Comparison of ENCODE assay signal across 22 cellular contexts in the genomic region with DNA sequence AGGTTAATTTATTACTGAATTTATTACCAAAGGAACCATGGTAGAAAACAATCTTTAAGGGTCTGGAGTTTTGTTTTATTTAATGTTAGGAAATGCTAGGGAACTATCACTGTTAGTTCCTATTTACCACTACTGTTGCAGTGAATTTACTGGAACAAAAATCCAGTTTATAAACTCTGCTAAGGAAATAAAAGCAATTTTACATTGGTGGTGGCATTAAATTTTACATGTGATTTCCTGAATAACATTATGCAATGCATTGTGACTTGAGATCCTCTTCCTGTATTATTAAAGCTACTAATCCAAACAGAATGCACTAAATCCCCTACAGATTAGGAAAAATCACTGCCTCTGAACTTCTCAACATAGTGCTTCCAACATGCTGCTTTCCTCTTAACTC.
DNase-seq lines count a peak whose midpoint lies in the region; ATAC-seq, FAIRE-seq and TF ChIP-seq lines count a peak whose summit lies in the region.
"Had no signal": no experiment of that assay in that cellular context is flagged by ENCODE, and none has a peak within 500 bp of the region (broad histone marks: within the 10 kb centered on the region; RNA-seq: fewer than 3 reads in every experiment).

No MANE protein-coding gene starts in this region.

- no peaks in the 10 kb centered on the region for H4K20me1 ChIP-seq in endothelial cell of umbilical vein (replicated peaks; ENCODE audit: control insufficient read depth, extremely low read depth, insufficient read depth, low read length)
- H4K20me1 ChIP-seq: BLaER1 had no signal

- POLR2A ChIA-PET in A673 (lab: Charles Lee; ENCODE audit: low non-redundant PET): no interaction called here
- POLR2A ChIA-PET in endothelial cell of umbilical vein (lab: Charles Lee): no interaction called here
- POLR2A ChIA-PET in HEK293T (lab: Yijun Ruan, JAX): no interaction called here

- CTCF ChIA-PET in A673 (lab: Charles Lee) (no interaction called here), endothelial cell of umbilical vein (lab: Charles Lee) (interaction anchor here (1.1 kb wide), 1 partner anchor 27 kb away, joined by 3 read pairs; no protein-coding TSS in a partner anchor), HEK293T (lab: Yijun Ruan, JAX) (no interaction called here)

- H3K79me2 ChIP-seq in endothelial cell of umbilical vein (ENCODE audit: control insufficient read depth, insufficient read depth, low read length): no peaks in the 10 kb centered on the region

- H3K4me3 ChIP-seq in A673 (ENCODE audit: low read depth, low read length, poor library complexity, severe bottlenecking) (no peak overlapping the region), SK-N-MC (peak overlapping the region; percentile 29), endothelial cell of umbilical vein (replicated peaks in 1 of 3; ENCODE audit: insufficient read depth in 1 of 3, low read depth in 1 of 3, low read length in 3 of 3) (no peak overlapping the region)
- H3K4me3 ChIP-seq: A549, BLaER1, GM12878 had no signal

- no TSS peak for BruUV-seq in A673 (replicated peaks; lab: Mats Ljungman, UMichigan)
- BruUV-seq in endothelial cell of umbilical vein (replicated peaks; lab: Mats Ljungman, UMichigan): no TSS peak

- H3K27ac ChIP-seq in A673 (ENCODE audit: low read depth, low read length, poor library complexity, severe bottlenecking) (peak overlapping the region; percentile 77), SK-N-MC (peak overlapping the region; percentile 90), endothelial cell of umbilical vein (ENCODE audit: insufficient read depth, low read depth, low read length) (no peak overlapping the region)
- H3K27ac ChIP-seq: 22Rv1, A549, BLaER1 had no signal

- H3K4me2 ChIP-seq in endothelial cell of umbilical vein (ENCODE audit: insufficient read depth, low read length): no peak overlapping the region
- H3K4me2 ChIP-seq: A549, BLaER1 had no signal

- peaks cover 21% of the 10 kb centered on the region for H3K9me3 ChIP-seq in A673 (ENCODE audit: low read depth, low read length, poor library complexity, severe bottlenecking)
- H3K9me3 ChIP-seq in SK-N-MC (ENCODE audit: low read depth, low read length): no peaks in the 10 kb centered on the region
- no peaks in the 10 kb centered on the region for H3K9me3 ChIP-seq in endothelial cell of umbilical vein (replicated peaks; ENCODE audit: control insufficient read depth, insufficient read depth, low read length)
- H3K9me3 ChIP-seq: A549, BLaER1 had no signal

- dilution Hi-C loops in endothelial cell of umbilical vein (cut with MboI; ENCODE audit: extremely low pct_ligation_motif_present, low sequenced_read_pairs): no loop called here

- FAIRE-seq in endothelial cell of umbilical vein (lab: Jason Lieb, UNC) (no peak), urothelium cell line (lab: Jason Lieb, UNC) (no peak)
- FAIRE-seq: A549, GM12878, HTR-8/SVneo had no signal

- H3K4me1 ChIP-seq in A673 (ENCODE audit: insufficient read depth, low read length, poor library complexity, severe bottlenecking) (peaks cover 29% of the 10 kb centered on the region), endothelial cell of umbilical vein (ENCODE audit: control insufficient read depth, extremely low read depth, insufficient read depth, low read length) (peaks cover 5% of the 10 kb centered on the region)
- H3K4me1 ChIP-seq: A549, BLaER1 had no signal

- H3K27me3 ChIP-seq in A673 (replicated peaks; ENCODE audit: insufficient read depth, low read depth, low read length, poor library complexity): no peaks in the 10 kb centered on the region
- no peaks in the 10 kb centered on the region for H3K27me3 ChIP-seq in endothelial cell of umbilical vein (ENCODE audit: control insufficient read depth in 2 of 2, insufficient read depth in 2 of 2, low read length in 2 of 2)
- H3K27me3 ChIP-seq: BLaER1 had no signal

- ATAC-seq in HG03108 (IDR thresholded peaks at IDR 0.05; ENCODE audit: unreplicated experiment) (no peak), HG03045 (IDR thresholded peaks at IDR 0.05; ENCODE audit: unreplicated experiment) (no peak)
- ATAC-seq: A549, GM12878 had no signal

- H3K36me3 ChIP-seq in A673 (ENCODE audit: insufficient read depth, low read length, poor library complexity, severe bottlenecking): no peaks in the 10 kb centered on the region
- H3K36me3 ChIP-seq in SK-N-MC (ENCODE audit: insufficient read depth, low read length): no peaks in the 10 kb centered on the region
- no peaks in the 10 kb centered on the region for H3K36me3 ChIP-seq in endothelial cell of umbilical vein (ENCODE audit: control insufficient read depth in 2 of 2, extremely low read depth in 1 of 2, insufficient read depth in 2 of 2, low read length in 2 of 2)
- H3K36me3 ChIP-seq: BLaER1 had no signal

- H3K9ac ChIP-seq in SK-N-MC (ENCODE audit: insufficient read length) (no peak overlapping the region), endothelial cell of umbilical vein (replicated peaks; ENCODE audit: extremely low read depth, insufficient read depth, low read length) (no peak overlapping the region)
- H3K9ac ChIP-seq: BLaER1 had no signal

- peak; percentile 93 for DNase-seq in A673 (ENCODE audit: low spot score)
- peak; percentile 87 for DNase-seq in SK-N-MC (ENCODE audit: low read depth, low spot score)
- peak; percentile 63 for DNase-seq in endothelial cell of umbilical vein (ENCODE audit: low read depth, low spot score)
- DNase-seq in lung microvascular endothelial cell (ENCODE audit: low read depth in 2 of 2): peak; percentile 9 to 70
- DNase-seq in urothelium cell line (ENCODE audit: low spot score): no peak
- DNase-seq in HEK293T (ENCODE audit: extremely low spot score): no peak
- DNase-seq: Calu3; CD4-positive, alpha-beta memory T cell; DMS 273 treated with DMSO at 0.1 percent for 48 hours; DMS53; DND-41; EL; GOT3; H7; IMR-90 had no signal

- H3K9me1 ChIP-seq in endothelial cell of umbilical vein (replicated peaks; ENCODE audit: control insufficient read depth, extremely low read depth, insufficient read depth, low read length): no peaks in the 10 kb centered on the region

- TF ChIP-seq POLR2A in endothelial cell of umbilical vein (IDR thresholded peaks at IDR 0.05; ENCODE audit: low read depth, low read length): no peak

- TF ChIP-seq CTCF in A673 (conservative IDR thresholded peaks at IDR 0.05; ENCODE audit: low read depth, low read length) (no peak), endothelial cell of umbilical vein (IDR thresholded peaks at IDR 0.05; ENCODE audit: extremely low read depth in 1 of 2, insufficient read depth in 1 of 2, low read depth in 1 of 2, low read length in 2 of 2) (no peak)

- intact Hi-C loops in A673 (cut with micrococcal nuclease; ENCODE audit: unreplicated experiment): no loop called here
- intact Hi-C loops in endothelial cell of umbilical vein (cut with micrococcal nuclease): no loop called here

- no peak overlapping the region for H2AFZ ChIP-seq in endothelial cell of umbilical vein (ENCODE audit: low read depth, low read length)

TF ChIP-seq in endothelial cell of umbilical vein, 7 proteins besides CTCF, POLR2A, EP300 and RAD21:
- TF ChIP-seq EZH2 (IDR thresholded peaks at IDR 0.05; ENCODE audit: borderline replicate concordance, low read depth, low read length, severe bottlenecking): no peak
- no peak for TF ChIP-seq GATA2 (IDR thresholded peaks at IDR 0.05; ENCODE audit: insufficient read depth, insufficient read length, low read depth, low read length)
- TF ChIP-seq POLR2AphosphoS5 (IDR thresholded peaks at IDR 0.05; ENCODE audit: insufficient read depth, low read depth, low read length): no peak
- TF ChIP-seq, protein P1, sequence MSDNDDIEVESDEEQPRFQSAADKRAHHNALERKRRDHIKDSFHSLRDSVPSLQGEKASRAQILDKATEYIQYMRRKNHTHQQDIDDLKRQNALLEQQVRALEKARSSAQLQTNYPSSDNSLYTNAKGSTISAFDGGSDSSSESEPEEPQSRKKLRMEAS (IDR thresholded peaks at IDR 0.05; ENCODE audit: insufficient read depth, insufficient read length): no peak
- TF ChIP-seq JUN (IDR thresholded peaks at IDR 0.05; ENCODE audit: borderline replicate concordance, insufficient read depth, insufficient read length, low read depth): no peak
- no peak for TF ChIP-seq FOS (IDR thresholded peaks at IDR 0.05; ENCODE audit: borderline replicate concordance, insufficient read depth, low read length)
- no peak for TF ChIP-seq MYC (IDR thresholded peaks at IDR 0.05; ENCODE audit: low read depth, low read length)
TF ChIP-seq in endothelial cell of umbilical vein: peak in this region for 0.

TF ChIP-seq in HEK293T, 16 proteins besides CTCF, POLR2A, EP300 and RAD21:
- no peak for TF ChIP-seq ZNF384 (IDR thresholded peaks at IDR 0.05)
- no peak for TF ChIP-seq CTBP1 (IDR thresholded peaks at IDR 0.05; ENCODE audit: borderline replicate concordance)
- no peak for TF ChIP-seq FOXA1 (IDR thresholded peaks at IDR 0.05)
- no peak for TF ChIP-seq BHLHE40 (IDR thresholded peaks at IDR 0.05; ENCODE audit: borderline replicate concordance)
- no peak for TF ChIP-seq TARDBP (IDR thresholded peaks at IDR 0.05)
- no peak for TF ChIP-seq ARNT (IDR thresholded peaks at IDR 0.05)
- TF ChIP-seq SUZ12 (IDR thresholded peaks at IDR 0.05): no peak
- no peak for TF ChIP-seq L3MBTL2 (conservative IDR thresholded peaks at IDR 0.05)
- no peak for TF ChIP-seq FOXM1 (IDR thresholded peaks at IDR 0.05; ENCODE audit: borderline replicate concordance)
- TF ChIP-seq, protein P2, sequence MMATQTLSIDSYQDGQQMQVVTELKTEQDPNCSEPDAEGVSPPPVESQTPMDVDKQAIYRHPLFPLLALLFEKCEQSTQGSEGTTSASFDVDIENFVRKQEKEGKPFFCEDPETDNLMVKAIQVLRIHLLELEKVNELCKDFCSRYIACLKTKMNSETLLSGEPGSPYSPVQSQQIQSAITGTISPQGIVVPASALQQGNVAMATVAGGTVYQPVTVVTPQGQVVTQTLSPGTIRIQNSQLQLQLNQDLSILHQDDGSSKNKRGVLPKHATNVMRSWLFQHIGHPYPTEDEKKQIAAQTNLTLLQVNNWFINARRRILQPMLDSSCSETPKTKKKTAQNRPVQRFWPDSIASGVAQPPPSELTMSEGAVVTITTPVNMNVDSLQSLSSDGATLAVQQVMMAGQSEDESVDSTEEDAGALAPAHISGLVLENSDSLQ (IDR thresholded peaks at IDR 0.05): no peak
- TF ChIP-seq LEF1 (IDR thresholded peaks at IDR 0.05; ENCODE audit: borderline replicate concordance): no peak
- no peak for TF ChIP-seq FOXK2 (IDR thresholded peaks at IDR 0.05)
- TF ChIP-seq HDGF (IDR thresholded peaks at IDR 0.05; ENCODE audit: borderline replicate concordance): no peak
TF ChIP-seq in HEK293T: peak in this region for 0.

Comparison
In these comparisons a context has a peak if more than half of its experiments do, and no peak if none do; other contexts are left out.
1. DNase-seq: peak in A673 (single experiment), SK-N-MC (single experiment), endothelial cell of umbilical vein (single experiment) and lung microvascular endothelial cell (2 of 2); none in urothelium cell line (single experiment) and HEK293T (single experiment).